ENCODE assay signal across 17 cellular contexts in the genomic region with DNA sequence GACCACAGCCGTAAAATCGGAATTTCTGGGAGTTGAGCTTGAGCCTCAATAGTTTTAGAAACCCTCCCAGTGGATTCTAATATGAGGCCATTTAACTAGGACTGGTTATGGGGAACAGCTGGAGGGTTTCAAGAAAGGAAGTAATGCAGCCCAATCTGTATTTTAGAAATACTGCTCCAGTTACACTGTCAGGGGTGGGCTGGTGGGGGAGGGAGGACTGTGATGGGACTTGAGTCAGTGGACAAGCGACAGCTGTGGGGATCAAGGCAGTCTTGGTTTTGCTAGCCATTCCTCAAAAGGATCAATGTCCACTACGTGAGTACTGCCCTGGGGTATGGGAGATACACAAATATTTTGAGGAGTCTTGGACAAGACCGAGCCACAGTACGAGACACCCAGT. TPM values are rescaled to one million over a fixed set of nuclear protein-coding genes. Genes with fewer than 3 reads are reported as not detected.
DNase-seq lines count a peak whose midpoint lies in the region; ATAC-seq, FAIRE-seq and TF ChIP-seq lines count a peak whose summit lies in the region.
"Had no signal": no experiment of that assay in that cellular context is flagged by ENCODE, and none has a peak within 500 bp of the region (broad histone marks: within the 10 kb centered on the region; RNA-seq: fewer than 3 reads in every experiment).

No MANE protein-coding gene starts in this region.

- no peak for TF ChIP-seq RAD21 in HepG2 (CRISPR knock-in tag; IDR thresholded peaks at IDR 0.05)

- no TSS peak for BruUV-seq in HepG2 (replicated peaks; lab: Mats Ljungman, UMichigan)

- intact Hi-C loops in HepG2 (cut with micrococcal nuclease; ENCODE audit: unreplicated experiment) (no loop called here), right lobe of liver (cut with DNase I) (loop anchor here in 1 of 2 donors (5.0 kb wide), 1 partner anchor 94 kb away; no protein-coding TSS in a partner anchor)

- TF ChIP-seq CTCF in HepG2 (CRISPR knock-in tag; IDR thresholded peaks at IDR 0.05) (no peak), right lobe of liver (IDR thresholded peaks at IDR 0.05) (no peak), osteoblast (IDR thresholded peaks at IDR 0.05; ENCODE audit: extremely low read depth, low read depth, low read length) (no peak)

- H2AFZ ChIP-seq in HepG2 (ENCODE audit: low read length) (no peak overlapping the region), osteoblast (ENCODE audit: low read length) (no peak overlapping the region)
- H2AFZ ChIP-seq: GM23338 had no signal

- H3K4me1 ChIP-seq in HepG2 (ENCODE audit: insufficient read depth, low read length) (peaks cover 52% of the 10 kb centered on the region), right lobe of liver (no peaks in the 10 kb centered on the region), osteoblast (ENCODE audit: insufficient read depth, low read length) (peaks cover 36% of the 10 kb centered on the region)

- peaks cover 5% of the 10 kb centered on the region for H3K4me1 Mint-ChIP-seq in activated T-cell treated with anti-CD3 and anti-CD28 coated beads, Interleukin-2, amount 50 U/mL, for 24 hours (ENCODE audit: low read depth)
- H3K4me1 Mint-ChIP-seq: GM23338 had no signal

- H3K9me3 ChIP-seq in HepG2 (ENCODE audit: low read length) (peaks cover 2% of the 10 kb centered on the region; the same call in 1 of the 2 replicates), right lobe of liver (no peaks in the 10 kb centered on the region), osteoblast (ENCODE audit: low read depth, low read length) (no peaks in the 10 kb centered on the region)

- in situ Hi-C loops in HepG2 (cut with HindIII; ENCODE audit: extremely low pct_ligation_motif_present, low pct_unique_long_range_greater_than_20kb): no loop called here

- H3K27me3 ChIP-seq in HepG2 (ENCODE audit: control insufficient read depth in 1 of 2, insufficient read depth in 2 of 2, low read length in 2 of 2): no peaks in the 10 kb centered on the region
- H3K27me3 ChIP-seq in right lobe of liver: no peaks in the 10 kb centered on the region
- H3K27me3 ChIP-seq in osteoblast (ENCODE audit: insufficient read depth, low read length): no peaks in the 10 kb centered on the region

- H3K36me3 ChIP-seq in HepG2 (replicated peaks in 1 of 2; ENCODE audit: control insufficient read depth in 1 of 2, insufficient read depth in 2 of 2, low read length in 2 of 2) (no peaks in the 10 kb centered on the region), right lobe of liver (no peaks in the 10 kb centered on the region), osteoblast (ENCODE audit: insufficient read depth, low read length) (peaks cover 6% of the 10 kb centered on the region)

- H3K4me3 Mint-ChIP-seq in activated T-cell treated with anti-CD3 and anti-CD28 coated beads, Interleukin-2, amount 50 U/mL, for 24 hours: no peak overlapping the region
- H3K4me3 Mint-ChIP-seq: B cell; CD4-positive, alpha-beta T cell; GM23338 had no signal

- H3K4me3 ChIP-seq in HepG2 (replicated peaks in 1 of 3; ENCODE audit: insufficient read depth in 1 of 3, low read depth in 2 of 3, low read length in 3 of 3) (no peak overlapping the region), right lobe of liver (no peak overlapping the region), osteoblast (ENCODE audit: insufficient read depth, low read length) (no peak overlapping the region)
- H3K4me3 ChIP-seq: GM12878, GM23338 had no signal

- H3K9ac ChIP-seq in HepG2 (ENCODE audit: insufficient read depth, low read depth, low read length): no peak overlapping the region

- H3K79me2 ChIP-seq in HepG2 (ENCODE audit: insufficient read depth, low read length): no peaks in the 10 kb centered on the region
- H3K79me2 ChIP-seq in osteoblast (ENCODE audit: insufficient read depth, low read length): peaks cover 2% of the 10 kb centered on the region

- FAIRE-seq in HepG2 (lab: Jason Lieb, UNC): no peak
- FAIRE-seq: A204.1, GM12878, GM18507 had no signal

- 80% methylated on average over 6 of the region's 6 CpGs for WGBS in HepG2 (ENCODE audit: low lambda C conversion rate)
- 79% methylated on average over 4 of the region's 6 CpGs for WGBS in right lobe of liver (ENCODE audit: insufficient coverage, low coverage, low lambda C conversion rate, missing lambda C conversion rate)

- no peaks in the 10 kb centered on the region for H3K36me3 Mint-ChIP-seq in activated T-cell treated with anti-CD3 and anti-CD28 coated beads, Interleukin-2, amount 50 U/mL, for 24 hours (ENCODE audit: low read depth)

- DNase-seq in HepG2 (ENCODE audit: low spot score) (no peak), right lobe of liver (no peak), left kidney (ENCODE audit: low read depth, low spot score) (peak; percentile 77), osteoblast (ENCODE audit: insufficient read length, low spot score, missing footprints) (no peak), NCI-H187 (lab: John Stamatoyannopoulos, UW) (no peak)
- DNase-seq in activated T-cell treated with anti-CD3 and anti-CD28 coated beads, Interleukin-2, amount 50 U/mL, for 24 hours: no peak
- DNase-seq: C1 segment of cervical spinal cord; CD4-positive, alpha-beta T cell; DMS79; H7 had no signal

- no peak overlapping the region for H3K4me2 ChIP-seq in HepG2 (ENCODE audit: low read depth, low read length)
- no peak overlapping the region for H3K4me2 ChIP-seq in osteoblast (ENCODE audit: insufficient read depth, low read length)
- H3K4me2 ChIP-seq: GM23338 had no signal

- H3K27ac ChIP-seq in HepG2 (ENCODE audit: extremely low read length, insufficient read depth, low read length) (no peak overlapping the region), right lobe of liver (no peak overlapping the region), osteoblast (ENCODE audit: low read depth, low read length) (peak overlapping the region; percentile 17)
- H3K27ac ChIP-seq: HL-60 had no signal

- H4K20me1 ChIP-seq in HepG2 (ENCODE audit: insufficient read depth, low read length): no peaks in the 10 kb centered on the region
- H4K20me1 ChIP-seq in osteoblast (ENCODE audit: insufficient read depth, low read length): no peaks in the 10 kb centered on the region

- no peaks in the 10 kb centered on the region for H3K9me3 Mint-ChIP-seq in activated T-cell treated with anti-CD3 and anti-CD28 coated beads, Interleukin-2, amount 50 U/mL, for 24 hours

- CTCF ChIA-PET in HepG2 (lab: Yijun Ruan, JAX; ENCODE audit: low intra/inter-chr PET ratio, low total read pairs): interaction anchor here (4.0 kb wide), 1 partner anchor 92 kb away, joined by 87 read pairs; no protein-coding TSS in a partner anchor

- TF ChIP-seq POLR2A in HepG2 (IDR thresholded peaks at IDR 0.05; ENCODE audit: insufficient read depth in 1 of 2, low read depth in 2 of 2, low read length in 2 of 2) (no peak), right lobe of liver (IDR thresholded peaks at IDR 0.05) (no peak)

- TF ChIP-seq EP300 in HepG2 (IDR thresholded peaks at IDR 0.05; ENCODE audit: low read depth in 2 of 2, low read length in 2 of 2): no peak; a peak in 1 of 4 replicates
- TF ChIP-seq EP300 in HepG2 (CRISPR knock-in tag; IDR thresholded peaks at IDR 0.05; ENCODE audit: borderline replicate concordance): no peak

- no peak overlapping the region for H3K27ac Mint-ChIP-seq in activated T-cell treated with anti-CD3 and anti-CD28 coated beads, Interleukin-2, amount 50 U/mL, for 24 hours
- H3K27ac Mint-ChIP-seq: B cell; CD4-positive, alpha-beta T cell; GM23338 had no signal

- POLR2A ChIA-PET in HepG2 (lab: Yijun Ruan, JAX): interaction anchor here (0.6 kb wide), 1 partner anchor 33 kb away, joined by 3 read pairs; no protein-coding TSS in a partner anchor

- ATAC-seq in HepG2: no peak
- ATAC-seq in right lobe of liver: no peak
- no peak for ATAC-seq in GM21423 (IDR thresholded peaks at IDR 0.05; ENCODE audit: unreplicated experiment)
- ATAC-seq: GM12878, GM23338 had no signal

- no peaks in the 10 kb centered on the region for H3K27me3 Mint-ChIP-seq in activated T-cell treated with anti-CD3 and anti-CD28 coated beads, Interleukin-2, amount 50 U/mL, for 24 hours
- H3K27me3 Mint-ChIP-seq: B cell; CD4-positive, alpha-beta T cell had no signal

TF ChIP-seq in HepG2, 621 proteins besides CTCF, POLR2A, EP300 and RAD21 (continues in another document):
- no peak for TF ChIP-seq DR1 (CRISPR knock-in tag; IDR thresholded peaks at IDR 0.05)
- no peak for TF ChIP-seq ZBTB7A (CRISPR knock-in tag; IDR thresholded peaks at IDR 0.05)

RNA-seq across cellular contexts. Expression of a gene that starts 34.8 kb away (rescaled TPM):
- 47.5 and 48.6 TPM in 2 replicates for total RNA-seq in HepG2 (2016; rRNA removed; fragmentation: Illumina TruSeq; extraction: Trizol)
- total RNA-seq in HepG2 (2016; cell fraction: cytosol; rRNA removed; fragmentation: Illumina TruSeq; extraction: Trizol; ENCODE audit: low read depth): 36.1 and 38.8 TPM in 2 replicates
- total RNA-seq in HepG2 (2016; cell fraction: insoluble cytoplasmic fraction; rRNA removed; fragmentation: Illumina TruSeq; extraction: Trizol): 42.9 and 49.7 TPM in 2 replicates
- total RNA-seq in HepG2 (2016; cell fraction: membrane; rRNA removed; fragmentation: Illumina TruSeq; extraction: Trizol): 46.0 and 48.9 TPM in 2 replicates
- total RNA-seq in HepG2 (2016; cell fraction: nucleus; rRNA removed; fragmentation: Illumina TruSeq; extraction: Trizol): 36.1 and 43.2 TPM in 2 replicates
- polyA plus RNA-seq in HepG2 (2011; rRNA removed): 45.6 and 49.2 TPM in 2 replicates
- 33.5 and 52.6 TPM in 2 replicates for polyA plus RNA-seq in HepG2 (2011; cell fraction: cytosol; rRNA removed)
- polyA plus RNA-seq in HepG2 (2011; cell fraction: nucleus; rRNA removed): 151 and 167 TPM in 2 replicates
- 36.1 and 37.5 TPM in 2 replicates for polyA plus RNA-seq in HepG2 (2012)
- 39.0 and 42.6 TPM in 2 replicates for polyA plus RNA-seq in HepG2 (2016; cell fraction: cytosol; fragmentation: Illumina TruSeq; extraction: Trizol; ENCODE audit: low read depth)
- polyA plus RNA-seq in HepG2 (2016; cell fraction: insoluble cytoplasmic fraction; fragmentation: Illumina TruSeq; extraction: Trizol; ENCODE audit: low read depth): 48.6 and 51.7 TPM in 2 replicates
- 45.0 and 48.7 TPM in 2 replicates for polyA plus RNA-seq in HepG2 (2016; cell fraction: membrane; fragmentation: Illumina TruSeq; extraction: Trizol; ENCODE audit: low read depth)
- 83.8 and 85.3 TPM in 2 replicates for polyA plus RNA-seq in HepG2 (2016; cell fraction: nucleus; fragmentation: Illumina TruSeq; extraction: Trizol; ENCODE audit: insufficient read depth, low read depth)
- 19.6 and 68.1 TPM in 2 replicates for polyA minus RNA-seq in HepG2 (2011; rRNA and poly(A)+ RNA removed; ENCODE audit: low replicate concordance)
- polyA minus RNA-seq in HepG2 (2011; cell fraction: cytosol; rRNA and poly(A)+ RNA removed): 23.7 TPM in 2 replicates
- polyA minus RNA-seq in HepG2 (2011; cell fraction: nucleus; rRNA and poly(A)+ RNA removed): 45.2 and 49.1 TPM in 2 replicates
- total RNA-seq in right lobe of liver: 10 to 100 TPM in 2 of 6 experiments, 1 to 10 TPM in 4; 6.3 to 18.2 (median 8.4) TPM
- total RNA-seq in osteoblast: 26.5 and 27.9 TPM in 2 replicates
